ENCODE assay signal across 24 cellular contexts in genomic region chr20:40010483-40010882, GRCh38.
A peak's percentile ranks its signal among the peaks of the same experiment; 100 is the strongest.
DNase-seq lines count a peak whose midpoint lies in the region; ATAC-seq, FAIRE-seq and TF ChIP-seq lines count a peak whose summit lies in the region.
"Had no signal": no experiment of that assay in that cellular context is flagged by ENCODE, and none has a peak within 500 bp of the region (broad histone marks: within the 10 kb centered on the region; RNA-seq: fewer than 3 reads in every experiment).

No MANE protein-coding gene starts in this region.

- TF ChIP-seq CTCF in kidney (IDR thresholded peaks at IDR 0.05; ENCODE audit: borderline replicate concordance, extremely low read depth, insufficient read depth): no peak
- TF ChIP-seq CTCF in glutamatergic neuron (IDR thresholded peaks at IDR 0.05; ENCODE audit: partially characterized antibody, unreplicated experiment): no peak

- no peaks in the 10 kb centered on the region for H3K27me3 Mint-ChIP-seq in glutamatergic neuron (ENCODE audit: unreplicated experiment)
- H3K27me3 Mint-ChIP-seq: CD4-positive, alpha-beta T cell; T-helper 17 cell had no signal

- H3K4me3 Mint-ChIP-seq in glutamatergic neuron (ENCODE audit: unreplicated experiment): no peak overlapping the region
- H3K4me3 Mint-ChIP-seq: activated T-cell treated with anti-CD3 and anti-CD28 coated beads, Interleukin-2, amount 50 U/mL, for 4 hours; CD4-positive, alpha-beta T cell; GM23338; stimulated activated effector memory CD8-positive, alpha-beta T cell treated with anti-CD3 and anti-CD28 coated beads, Interleukin-12 subunit alpha, Interleukin-12 subunit beta, amount 100 ng/mL, for 72 hours; T-helper 17 cell had no signal

- H3K36me3 Mint-ChIP-seq in glutamatergic neuron (ENCODE audit: unreplicated experiment): no peaks in the 10 kb centered on the region
- H3K36me3 Mint-ChIP-seq: stimulated activated effector memory CD8-positive, alpha-beta T cell treated with anti-CD3 and anti-CD28 coated beads, Interleukin-12 subunit alpha, Interleukin-12 subunit beta, amount 100 ng/mL, for 72 hours had no signal

- no peak for ATAC-seq in HG03521 (IDR thresholded peaks at IDR 0.05; ENCODE audit: unreplicated experiment)
- ATAC-seq: activated T-cell treated with anti-CD3 and anti-CD28 coated beads, Interleukin-2, amount 50 U/mL, for 4 hours; esophagus mucosa; GM23338; stimulated activated effector memory CD8-positive, alpha-beta T cell treated with anti-CD3 and anti-CD28 coated beads, Interleukin-12 subunit alpha, Interleukin-12 subunit beta, amount 100 ng/mL, for 72 hours; T-helper 17 cell had no signal

- H3K4me3 ChIP-seq in kidney (ENCODE audit: low read length in 2 of 2) (no peak overlapping the region), skeletal muscle tissue (ENCODE audit: low read length in 3 of 3) (no peak overlapping the region)
- H3K4me3 ChIP-seq: breast epithelium, GM23338 had no signal

- H3K27ac Mint-ChIP-seq in glutamatergic neuron (ENCODE audit: unreplicated experiment): no peak overlapping the region
- H3K27ac Mint-ChIP-seq: CD4-positive, alpha-beta T cell; GM23338; stimulated activated effector memory CD8-positive, alpha-beta T cell treated with anti-CD3 and anti-CD28 coated beads, Interleukin-12 subunit alpha, Interleukin-12 subunit beta, amount 100 ng/mL, for 72 hours; T-helper 17 cell had no signal

- H3K4me1 ChIP-seq in kidney (ENCODE audit: control insufficient read depth in 1 of 2, insufficient read depth in 1 of 2, low read depth in 1 of 2, low read length in 2 of 2) (no peaks in the 10 kb centered on the region), skeletal muscle tissue (ENCODE audit: control insufficient read depth in 3 of 3, insufficient read depth in 3 of 3, low read length in 3 of 3) (peaks cover 0 to 8% (median 7%) of the 10 kb centered on the region in 3 donors)
- H3K4me1 ChIP-seq: breast epithelium had no signal

- H3K27ac ChIP-seq in kidney (ENCODE audit: low read depth in 2 of 2, low read length in 2 of 2) (no peak overlapping the region), skeletal muscle tissue (ENCODE audit: low read depth, low read length) (peak overlapping the region; percentile 31)

- H3K4me1 Mint-ChIP-seq in glutamatergic neuron (ENCODE audit: low read depth, unreplicated experiment): peaks cover 3% of the 10 kb centered on the region
- H3K4me1 Mint-ChIP-seq: GM23338; stimulated activated effector memory CD8-positive, alpha-beta T cell treated with anti-CD3 and anti-CD28 coated beads, Interleukin-12 subunit alpha, Interleukin-12 subunit beta, amount 100 ng/mL, for 72 hours; T-helper 17 cell had no signal

- no peak overlapping the region for H3K9ac ChIP-seq in kidney (ENCODE audit: low read length in 2 of 2)
- no peak overlapping the region for H3K9ac ChIP-seq in skeletal muscle tissue (ENCODE audit: low read depth in 1 of 3, low read length in 3 of 3)
- H3K9ac ChIP-seq: SK-N-SH had no signal

- H3K27me3 ChIP-seq in skeletal muscle tissue (ENCODE audit: control insufficient read depth in 3 of 3, insufficient read depth in 3 of 3, low read length in 3 of 3): no peaks in the 10 kb centered on the region
- H3K27me3 ChIP-seq: breast epithelium had no signal

- no peak for FAIRE-seq in kidney (lab: Jason Lieb, UNC)
- FAIRE-seq: colon, G401.6, GM18507 had no signal

- in situ Hi-C loops in SK-MEL-5 (cut with HindIII; ENCODE audit: low pct_unique_long_range_greater_than_20kb, low sequenced_read_pairs): no loop called here

- no peaks in the 10 kb centered on the region for H3K9me3 Mint-ChIP-seq in glutamatergic neuron (ENCODE audit: unreplicated experiment)
- H3K9me3 Mint-ChIP-seq: GM23338 had no signal

- DNase-seq in EH (ENCODE audit: low read depth): peak; percentile 64
- DNase-seq in SK-MEL-5 (ENCODE audit: low read depth, low spot score): peak; percentile 33
- DNase-seq in kidney: peak; percentile 65
- no peak for DNase-seq in glutamatergic neuron
- DNase-seq in kidney glomerular epithelial cell (lab: John Stamatoyannopoulos, UW): no peak
- DNase-seq: activated CD4-positive, alpha-beta T cell treated with anti-CD3 and anti-CD28 coated beads for 4 hours; activated naive CD4-positive, alpha-beta T cell; activated T-cell treated with anti-CD3 and anti-CD28 coated beads, Interleukin-2, amount 50 U/mL, for 4 hours; CD4-positive, alpha-beta T cell; effector CD8-positive, alpha-beta T cell; mammary epithelial cell; NCI-H187; NCI-H526 treated with DMSO at 0.1 percent for 48 hours; SK-N-SH; T-helper 17 cell had no signal

- intact Hi-C loops in kidney (cut with DNase I): no loop called here

- H3K9me3 ChIP-seq in kidney (ENCODE audit: control insufficient read depth in 1 of 2, low read length in 2 of 2) (no peaks in the 10 kb centered on the region), skeletal muscle tissue (ENCODE audit: control insufficient read depth in 3 of 3, low read length in 3 of 3) (peaks cover 0 to 4% (median 0%) of the 10 kb centered on the region in 3 donors)
- H3K9me3 ChIP-seq: breast epithelium, SK-N-SH had no signal

- H3K36me3 ChIP-seq in kidney (ENCODE audit: control insufficient read depth in 1 of 2, insufficient read depth in 2 of 2, low read length in 2 of 2) (no peaks in the 10 kb centered on the region), skeletal muscle tissue (ENCODE audit: control insufficient read depth in 3 of 3, insufficient read depth in 3 of 3, low read length in 3 of 3) (no peaks in the 10 kb centered on the region)
- H3K36me3 ChIP-seq: breast epithelium had no signal

Comparison
In these comparisons a context has a peak if more than half of its experiments do, and no peak if none do; other contexts are left out.
1. DNase-seq: peak in EH (single experiment), SK-MEL-5 (single experiment) and kidney (single experiment); none in glutamatergic neuron (single experiment) and kidney glomerular epithelial cell (single experiment).